32 cellular contexts compared by ENCODE assay signal in the genomic region with DNA sequence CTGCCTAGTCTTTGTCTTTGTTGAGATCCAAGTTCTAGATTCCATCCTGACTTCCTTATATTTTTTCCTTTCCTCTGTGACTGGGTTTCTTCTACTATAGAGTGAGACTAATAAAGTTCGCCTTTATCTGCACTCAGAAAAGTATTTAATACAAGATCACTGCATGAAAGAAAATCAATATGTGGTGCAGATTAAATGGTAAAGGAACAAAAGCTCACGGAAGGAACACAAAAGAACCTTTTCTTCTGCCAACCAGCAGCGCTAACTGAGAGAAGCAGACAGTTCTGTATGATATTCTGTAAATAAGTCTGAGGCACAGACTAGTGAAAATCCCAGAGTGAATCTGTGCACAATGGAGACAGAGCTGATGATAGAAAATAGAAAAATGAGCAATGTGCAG.
"Had no signal": no experiment of that assay in that cellular context is flagged by ENCODE, and none has a peak within 500 bp of the region (broad histone marks: within the 10 kb centered on the region; RNA-seq: fewer than 3 reads in every experiment).

No MANE protein-coding gene starts in this region.

- H3K27me3 ChIP-seq: brain microvascular endothelial cell, esophagus squamous epithelium, gastroesophageal sphincter had no signal

- DNase-seq: activated CD4-positive, alpha-beta memory T cell treated with anti-CD3 and anti-CD28 coated beads for 36 hours; activated CD4-positive, alpha-beta T cell treated with anti-CD3 and anti-CD28 coated beads for 36 hours; activated CD4-positive, alpha-beta T cell treated with anti-CD3 and anti-CD28 coated beads, Interleukin-2, amount 10 ng/mL, durations not matched to agents 24 days and 14 days; activated CD4-positive, CD25-positive, alpha-beta regulatory T cell; activated CD4-positive, CD25-positive, alpha-beta regulatory T cell treated with anti-CD3 and anti-CD28 coated beads, Interleukin-2, amount 50 U/mL, for 72 hours; activated CD8-positive, alpha-beta memory T cell treated with anti-CD3 and anti-CD28 coated beads, Interleukin-2, amount 10 ng/mL, durations not matched to agents 7 days and 5 days; activated CD8-positive, alpha-beta memory T cell treated with anti-CD3 and anti-CD28 coated beads, Interleukin-2, amount 50 U/mL, for 4 hours; activated CD8-positive, alpha-beta T cell treated with anti-CD3 and anti-CD28 coated beads, Interleukin-2, amount 10 ng/mL, durations not matched to agents 7 days and 5 days; activated gamma-delta T cell; activated naive CD4-positive, alpha-beta T cell; activated naive CD4-positive, alpha-beta T cell treated with anti-CD3 and anti-CD28 coated beads, Interleukin-2, amount 10 ng/mL, durations not matched to agents 7 days and 5 days; activated naive CD8-positive, alpha-beta T cell treated with anti-CD3 and anti-CD28 coated beads, Interleukin-2, amount 10 ng/mL, durations not matched to agents 7 days and 5 days; activated T-cell treated with anti-CD3 and anti-CD28 coated beads, Interleukin-2, amount 50 U/mL, for 1 hour; activated T-cell treated with anti-CD3 and anti-CD28 coated beads, Interleukin-2, amount 50 U/mL, for 48 hours; amniotic stem cell; anterior cingulate cortex; brain microvascular endothelial cell; effector CD8-positive, alpha-beta T cell; esophagus squamous epithelium; foreskin melanocyte; heart right ventricle; T-helper 1 cell; T-helper 17 cell; T1000; WERI-Rb-1 had no signal

- H3K9me3 Mint-ChIP-seq: activated CD4-positive, alpha-beta memory T cell treated with anti-CD3 and anti-CD28 coated beads for 36 hours; activated naive CD4-positive, alpha-beta T cell treated with anti-CD3 and anti-CD28 coated beads, Interleukin-2, amount 10 ng/mL, durations not matched to agents 7 days and 5 days; activated naive CD4-positive, alpha-beta T cell treated with anti-CD3 and anti-CD28 coated beads, Interleukin-2, amount 50 U/mL, for 72 hours; activated naive CD8-positive, alpha-beta T cell treated with anti-CD3 and anti-CD28 coated beads, Interleukin-2, amount 10 ng/mL, durations not matched to agents 7 days and 5 days; activated T-helper 2 cell treated with anti-CD3 and anti-CD28 coated beads, Interferon-gamma antibody, Interleukin-2, Interleukin-4, amounts not matched to agents 10 μg/mL and 5 μg/mL and 100 μg/mL, durations not matched to agents 14 hours and 24 hours and 36 hours; central memory CD8-positive, alpha-beta T cell; T-helper 2 cell treated with Interferon-gamma antibody and Interleukin-4, amounts not matched to agents 5 μg/mL and 100 μg/mL, for 36 hours had no signal

- H3K27me3 Mint-ChIP-seq: activated CD8-positive, alpha-beta memory T cell treated with anti-CD3 and anti-CD28 coated beads, Interleukin-2, amount 10 ng/mL, durations not matched to agents 7 days and 5 days; central memory CD8-positive, alpha-beta T cell had no signal

- H3K36me3 Mint-ChIP-seq: activated CD4-positive, alpha-beta memory T cell treated with anti-CD3 and anti-CD28 coated beads for 36 hours; activated naive CD4-positive, alpha-beta T cell treated with anti-CD3 and anti-CD28 coated beads, Interleukin-2, amount 10 ng/mL, durations not matched to agents 7 days and 5 days; activated naive CD4-positive, alpha-beta T cell treated with anti-CD3 and anti-CD28 coated beads, Interleukin-2, amount 50 U/mL, for 72 hours; activated naive CD8-positive, alpha-beta T cell treated with anti-CD3 and anti-CD28 coated beads, Interleukin-2, amount 10 ng/mL, durations not matched to agents 7 days and 5 days had no signal

- H3K36me3 ChIP-seq: brain microvascular endothelial cell, esophagus squamous epithelium, gastroesophageal sphincter, heart right ventricle, WERI-Rb-1 had no signal

- ATAC-seq: activated CD4-positive, alpha-beta T cell treated with anti-CD3 and anti-CD28 coated beads for 36 hours; activated CD8-positive, alpha-beta memory T cell treated with anti-CD3 and anti-CD28 coated beads, Interleukin-2, amount 10 ng/mL, durations not matched to agents 7 days and 5 days; activated CD8-positive, alpha-beta T cell treated with anti-CD3 and anti-CD28 coated beads, Interleukin-2, amount 10 ng/mL, durations not matched to agents 7 days and 5 days; activated naive CD4-positive, alpha-beta T cell treated with anti-CD3 and anti-CD28 coated beads, Interleukin-2, amount 50 U/mL, for 72 hours; gastroesophageal sphincter; heart right ventricle; T-helper 17 cell had no signal

- H3K9me3 ChIP-seq: esophagus squamous epithelium, gastroesophageal sphincter, heart right ventricle had no signal

- H3K27ac ChIP-seq: brain microvascular endothelial cell, epithelial cell of prostate, gastroesophageal sphincter, heart right ventricle, WERI-Rb-1 had no signal

- H3K4me1 Mint-ChIP-seq: activated CD4-positive, alpha-beta T cell treated with anti-CD3 and anti-CD28 coated beads for 36 hours; central memory CD8-positive, alpha-beta T cell; T-helper 17 cell had no signal

- H3K4me3 Mint-ChIP-seq: activated CD4-positive, alpha-beta memory T cell treated with anti-CD3 and anti-CD28 coated beads for 36 hours; activated CD4-positive, alpha-beta T cell treated with anti-CD3 and anti-CD28 coated beads for 36 hours; activated CD4-positive, alpha-beta T cell treated with anti-CD3 and anti-CD28 coated beads, Interleukin-2, amount 10 ng/mL, durations not matched to agents 24 days and 14 days; activated CD8-positive, alpha-beta memory T cell treated with anti-CD3 and anti-CD28 coated beads, Interleukin-2, amount 10 ng/mL, durations not matched to agents 7 days and 5 days; activated CD8-positive, alpha-beta T cell treated with anti-CD3 and anti-CD28 coated beads, Interleukin-2, amount 10 ng/mL, durations not matched to agents 7 days and 5 days; activated naive CD4-positive, alpha-beta T cell treated with anti-CD3 and anti-CD28 coated beads, Interleukin-2, amount 10 ng/mL, durations not matched to agents 7 days and 5 days; activated naive CD8-positive, alpha-beta T cell treated with anti-CD3 and anti-CD28 coated beads, Interleukin-2, amount 10 ng/mL, durations not matched to agents 7 days and 5 days; activated T-helper 1 cell treated with anti-CD3 and anti-CD28 coated beads, Interleukin-12 subunit alpha, Interleukin-12 subunit beta, Interleukin-2, Interleukin-4 antibody, amounts not matched to agents 30 ng/mL and 10 ng/mL and 1 ng/mL, durations not matched to agents 14 hours and 24 hours and 36 hours; central memory CD8-positive, alpha-beta T cell; T-helper 17 cell; T-helper 2 cell treated with Interferon-gamma antibody and Interleukin-4, amounts not matched to agents 5 μg/mL and 100 μg/mL, for 36 hours had no signal

- H3K27ac Mint-ChIP-seq: activated CD4-positive, alpha-beta memory T cell treated with anti-CD3 and anti-CD28 coated beads for 36 hours; activated CD4-positive, alpha-beta T cell treated with anti-CD3 and anti-CD28 coated beads for 36 hours; activated CD4-positive, alpha-beta T cell treated with anti-CD3 and anti-CD28 coated beads, Interleukin-2, amount 10 ng/mL, durations not matched to agents 24 days and 14 days; activated CD8-positive, alpha-beta memory T cell treated with anti-CD3 and anti-CD28 coated beads, Interleukin-2, amount 10 ng/mL, durations not matched to agents 7 days and 5 days; activated CD8-positive, alpha-beta T cell treated with anti-CD3 and anti-CD28 coated beads, Interleukin-2, amount 10 ng/mL, durations not matched to agents 7 days and 5 days; activated naive CD4-positive, alpha-beta T cell treated with anti-CD3 and anti-CD28 coated beads, Interleukin-2, amount 10 ng/mL, durations not matched to agents 7 days and 5 days; activated naive CD4-positive, alpha-beta T cell treated with anti-CD3 and anti-CD28 coated beads, Interleukin-2, amount 50 U/mL, for 72 hours; activated naive CD8-positive, alpha-beta T cell treated with anti-CD3 and anti-CD28 coated beads, Interleukin-2, amount 10 ng/mL, durations not matched to agents 7 days and 5 days; activated T-helper 1 cell treated with anti-CD3 and anti-CD28 coated beads, Interleukin-12 subunit alpha, Interleukin-12 subunit beta, Interleukin-2, Interleukin-4 antibody, amounts not matched to agents 30 ng/mL and 10 ng/mL and 1 ng/mL, durations not matched to agents 14 hours and 24 hours and 36 hours; activated T-helper 2 cell treated with anti-CD3 and anti-CD28 coated beads, Interferon-gamma antibody, Interleukin-2, Interleukin-4, amounts not matched to agents 10 μg/mL and 5 μg/mL and 100 μg/mL, durations not matched to agents 14 hours and 24 hours and 36 hours; T-helper 17 cell; T-helper 2 cell treated with Interferon-gamma antibody and Interleukin-4, amounts not matched to agents 5 μg/mL and 100 μg/mL, for 36 hours had no signal

- H3K4me1 ChIP-seq: gastroesophageal sphincter, heart right ventricle had no signal

- H3K4me3 ChIP-seq: esophagus squamous epithelium, gastroesophageal sphincter, heart right ventricle had no signal
